15 cellular contexts compared by ENCODE assay signal in genomic region chr5:76085286-76085579, GRCh38. TPM values are rescaled to one million over a fixed set of nuclear protein-coding genes. Genes with fewer than 3 reads are reported as not detected.
A peak's percentile ranks its signal among the peaks of the same experiment; 100 is the strongest.
DNase-seq lines count a peak whose midpoint lies in the region; ATAC-seq and TF ChIP-seq lines count a peak whose summit lies in the region.
"Had no signal": no experiment of that assay in that cellular context is flagged by ENCODE, and none has a peak within 500 bp of the region (broad histone marks: within the 10 kb centered on the region; RNA-seq: fewer than 3 reads in every experiment).

No MANE protein-coding gene starts in this region.

- H3K4me3 Mint-ChIP-seq in T-helper 2 cell treated with Interferon-gamma antibody and Interleukin-4, amounts not matched to agents 5 μg/mL and 100 μg/mL, for 36 hours, result peak overlapping the region; percentile 55

- H3K9me2 ChIP-seq in hepatocyte (replicated peaks; ENCODE audit: insufficient read depth), result no peaks in the 10 kb centered on the region

- peaks cover 69% of the 10 kb centered on the region for H3K27me3 Mint-ChIP-seq in T-helper 2 cell treated with Interferon-gamma antibody and Interleukin-4, amounts not matched to agents 5 μg/mL and 100 μg/mL, for 36 hours (ENCODE audit: low read depth)

- H3K4me3 ChIP-seq in SK-N-MC (peak overlapping the region; percentile 90), hepatocyte (no peak overlapping the region), neuron (ENCODE audit: low read length) (peak overlapping the region; percentile 38), gastrocnemius medialis (no peak overlapping the region), aorta (ENCODE audit: low read length in 2 of 2) (no peak overlapping the region)
- H3K4me3 ChIP-seq: right lobe of liver had no signal

- peak overlapping the region; percentile 91 for H3K4me2 ChIP-seq in hepatocyte

- H3K36me3 ChIP-seq in SK-N-MC (ENCODE audit: insufficient read depth, low read length) (no peaks in the 10 kb centered on the region), hepatocyte (replicated peaks; ENCODE audit: insufficient read depth, low read depth) (no peaks in the 10 kb centered on the region), neuron (ENCODE audit: insufficient read depth, low read length) (no peaks in the 10 kb centered on the region), gastrocnemius medialis (no peaks in the 10 kb centered on the region), aorta (ENCODE audit: control insufficient read depth in 1 of 2, insufficient read depth in 2 of 2, low read length in 1 of 2) (no peaks in the 10 kb centered on the region)
- H3K36me3 ChIP-seq: brain microvascular endothelial cell, right lobe of liver had no signal

- H2AFZ ChIP-seq in hepatocyte, result no peak overlapping the region
- H2AFZ ChIP-seq in neuron (ENCODE audit: low read depth, low read length), result no peak overlapping the region

- TF ChIP-seq POLR2A in gastrocnemius medialis (IDR thresholded peaks at IDR 0.05), result no peak

- H3K9me3 ChIP-seq in SK-N-MC (ENCODE audit: low read depth, low read length) (no peaks in the 10 kb centered on the region), hepatocyte (ENCODE audit: low read depth) (no peaks in the 10 kb centered on the region), neuron (ENCODE audit: low read length) (no peaks in the 10 kb centered on the region), gastrocnemius medialis (no peaks in the 10 kb centered on the region), aorta (ENCODE audit: control insufficient read depth, low read length) (peaks cover 4% of the 10 kb centered on the region)
- H3K9me3 ChIP-seq: right lobe of liver had no signal

- peak overlapping the region; percentile 46 for H3K9ac ChIP-seq in SK-N-MC (ENCODE audit: insufficient read length)

- DNase-seq in T-helper 2 cell treated with Interferon-gamma antibody and Interleukin-4, amounts not matched to agents 5 μg/mL and 100 μg/mL, for 36 hours (ENCODE audit: low spot score), result no peak
- DNase-seq in T-helper 2 cell (no peak), SK-N-MC (ENCODE audit: low read depth, low spot score) (no peak), hepatocyte (ENCODE audit: low spot score) (no peak), gastrocnemius medialis (no peak), aorta (no peak)
- DNase-seq: activated CD4-positive, alpha-beta T cell treated with anti-CD3 and anti-CD28 coated beads for 1 hour; brain microvascular endothelial cell; kidney; NCI-H526 treated with DMSO at 0.1 percent for 48 hours; right lobe of liver; stimulated activated CD4-positive, alpha-beta T cell treated with anti-CD3 and anti-CD28 coated beads, Interleukin-4, amount 100 ng/mL, for 24 hours had no signal

- no peak for TF ChIP-seq CTCF in hepatocyte (IDR thresholded peaks at IDR 0.05; ENCODE audit: poor library complexity)
- TF ChIP-seq CTCF in gastrocnemius medialis (IDR thresholded peaks at IDR 0.05 in 4 of 5, conservative IDR thresholded peaks at IDR 0.05 in 1 of 5), result no peak

- in situ Hi-C loops in gastrocnemius medialis (cut with MboI; ENCODE audit: low sequenced_read_pairs in 4 of 4), result no loop called here

- H3K36me3 Mint-ChIP-seq in T-helper 2 cell treated with Interferon-gamma antibody and Interleukin-4, amounts not matched to agents 5 μg/mL and 100 μg/mL, for 36 hours (ENCODE audit: low read depth), result no peaks in the 10 kb centered on the region

- H3K9me3 Mint-ChIP-seq in T-helper 2 cell treated with Interferon-gamma antibody and Interleukin-4, amounts not matched to agents 5 μg/mL and 100 μg/mL, for 36 hours, result no peaks in the 10 kb centered on the region

- intact Hi-C loops in gastrocnemius medialis (cut with DNase I; ENCODE audit: low total_unique reads), result no loop called here
- intact Hi-C loops in aorta (cut with DNase I), result no loop called here

- H3K27me3 ChIP-seq in hepatocyte, result peaks cover 75% of the 10 kb centered on the region
- H3K27me3 ChIP-seq in neuron (ENCODE audit: insufficient read depth, low read length), result peaks cover 66% of the 10 kb centered on the region
- H3K27me3 ChIP-seq in gastrocnemius medialis, result peaks cover 24 to 53% (median 35%) of the 10 kb centered on the region in 3 donors
- H3K27me3 ChIP-seq in aorta (ENCODE audit: control insufficient read depth in 1 of 2, insufficient read depth in 2 of 2, low read length in 1 of 2), result no peaks in the 10 kb centered on the region

- no peaks in the 10 kb centered on the region for H4K20me1 ChIP-seq in hepatocyte (ENCODE audit: insufficient read depth, poor library complexity, severe bottlenecking)

- ATAC-seq in gastrocnemius medialis, result no peak
- ATAC-seq in aorta (ENCODE audit: low FRiP score), result no peak
- ATAC-seq in HG03565 (IDR thresholded peaks at IDR 0.05; ENCODE audit: unreplicated experiment), result no peak
- ATAC-seq: right lobe of liver had no signal

- whole genome bisulfite sequencing in hepatocyte (ENCODE audit: low lambda C conversion rate, missing lambda C conversion rate), result 47% methylated on average over 6 of the region's 6 CpGs
- WGBS in aorta, 2 donors, result 5 to 8% methylated on average over 6 of the region's 6 CpGs

- H3K4me1 ChIP-seq in hepatocyte (ENCODE audit: insufficient read depth) (peaks cover 22% of the 10 kb centered on the region), neuron (ENCODE audit: insufficient read depth, low read length) (peaks cover 17% of the 10 kb centered on the region), gastrocnemius medialis (no peaks in the 10 kb centered on the region), aorta (ENCODE audit: control insufficient read depth in 1 of 2, insufficient read depth in 2 of 2, low read length in 2 of 2) (no peaks in the 10 kb centered on the region)

- H3K4me1 Mint-ChIP-seq in T-helper 2 cell treated with Interferon-gamma antibody and Interleukin-4, amounts not matched to agents 5 μg/mL and 100 μg/mL, for 36 hours (ENCODE audit: low read depth), result peaks cover 12% of the 10 kb centered on the region

- peak overlapping the region; percentile 35; the same call in 1 of the 2 replicates for H3K27ac ChIP-seq in SK-N-MC
- no peak overlapping the region for H3K27ac ChIP-seq in hepatocyte
- H3K27ac ChIP-seq in gastrocnemius medialis, result no peak overlapping the region
- H3K27ac ChIP-seq in aorta (ENCODE audit: low read depth in 1 of 2, low read length in 2 of 2), result no peak overlapping the region
- H3K27ac ChIP-seq: brain microvascular endothelial cell, right lobe of liver had no signal

- no peak overlapping the region for H3K27ac Mint-ChIP-seq in T-helper 2 cell treated with Interferon-gamma antibody and Interleukin-4, amounts not matched to agents 5 μg/mL and 100 μg/mL, for 36 hours

- H3K79me2 ChIP-seq in hepatocyte, result no peaks in the 10 kb centered on the region

RNA-seq across cellular contexts. Expression of gene SV2C, which starts 2.0 kb away (rescaled TPM):
- total RNA-seq in hepatocyte (under 0.01 and 0.12 TPM in 2 replicates), gastrocnemius medialis (not detected), aorta (under 1 TPM in 1 of 2 donors, not detected in 1; 0.33 TPM)
- polyA plus RNA-seq in hepatocyte (0.04 and 0.05 TPM in 2 replicates), aorta (not detected)
- total RNA-seq: A172 had no signal

Comparison
In these comparisons a context has a peak if more than half of its experiments do, and no peak if none do; other contexts are left out.
1. H3K4me3 ChIP-seq: peak in SK-N-MC (single experiment) and neuron (single experiment); none in hepatocyte (single experiment), gastrocnemius medialis (0 of 4) and aorta (0 of 2).